27 cellular contexts compared by ENCODE assay signal in genomic region chr2:175540421-175540820, GRCh38.
"Had no signal": no experiment of that assay in that cellular context is flagged by ENCODE, and none has a peak within 500 bp of the region (broad histone marks: within the 10 kb centered on the region; RNA-seq: fewer than 3 reads in every experiment).

No MANE protein-coding gene starts in this region.

- DNase-seq: stimulated activated CD4-positive, alpha-beta T cell treated with anti-CD3 and anti-CD28 coated beads, Interleukin-2, amount 100 ng/mL, for 48 hours; stimulated activated CD4-positive, alpha-beta T cell treated with anti-CD3 and anti-CD28 coated beads, Interleukin-4, amount 100 ng/mL, for 1 hour; stimulated activated CD4-positive, alpha-beta T cell treated with anti-CD3 and anti-CD28 coated beads, Interleukin-4, amount 100 ng/mL, for 24 hours; stimulated activated CD4-positive, alpha-beta T cell treated with anti-CD3 and anti-CD28 coated beads, Interleukin-4, amount 100 ng/mL, for 4 hours; stimulated activated CD8-positive, alpha-beta memory T cell treated with anti-CD3 and anti-CD28 coated beads, Interleukin-4, amount 100 ng/mL, for 48 hours; stimulated activated naive B cell treated with anti-CD40 and anti-IgM and Interleukin-4, amounts not matched to agents 10 μg/mL and 1 μg/mL and 100 μg/mL, for 72 hours; stimulated activated naive CD4-positive, alpha-beta T cell; stimulated activated naive CD4-positive, alpha-beta T cell treated with Interleukin-2 at 50 U/mL for 16 hours; stimulated activated naive CD8-positive, alpha-beta T cell treated with anti-CD3 and anti-CD28 coated beads, Interleukin-15, amount 100 ng/mL, for 72 hours; stimulated activated naive CD8-positive, alpha-beta T cell treated with anti-CD3 and anti-CD28 coated beads, Interleukin-15, Interleukin-2, amounts not matched to agents 100 U/mL and 50 U/mL, for 24 hours; stomach; substantia nigra; testis; thyroid gland; tibial artery; transverse colon; trophoblast cell; upper lobe of left lung; upper lobe of right lung; uterus had no signal

- H3K4me1 ChIP-seq: stomach, suprapubic skin, testis, thyroid gland, tibial artery, tibial nerve, transverse colon, upper lobe of left lung, upper lobe of right lung, uterus, vagina had no signal

- H3K36me3 ChIP-seq: stomach, suprapubic skin, thoracic aorta, thyroid gland, tibial artery, tibial nerve, transverse colon, upper lobe of left lung, upper lobe of right lung, uterus, vagina had no signal

- H3K4me3 ChIP-seq: stomach, suprapubic skin, testis, thoracic aorta, thyroid gland, tibial artery, tibial nerve, transverse colon, upper lobe of left lung, upper lobe of right lung, uterus, vagina had no signal

- H3K27ac ChIP-seq: stomach, suprapubic skin, testis, thoracic aorta, thyroid gland, tibial artery, tibial nerve, transverse colon, upper lobe of left lung, upper lobe of right lung, uterus, vagina had no signal

- H3K9me3 ChIP-seq: suprapubic skin, testis, thoracic aorta, thyroid gland, upper lobe of right lung, uterus, vagina had no signal

- ATAC-seq: stimulated activated effector memory CD8-positive, alpha-beta T cell treated with anti-CD3 and anti-CD28 coated beads, Interleukin-12 subunit alpha, Interleukin-12 subunit beta, amount 100 ng/mL, for 72 hours; stimulated activated memory B cell treated with anti-CD40 and anti-IgM and Interleukin-4, amounts not matched to agents 10 μg/mL and 1 μg/mL and 100 μg/mL, for 72 hours; stimulated activated naive B cell treated with anti-CD40 and anti-IgM and Interleukin-4, amounts not matched to agents 10 μg/mL and 1 μg/mL and 100 μg/mL, for 72 hours; stimulated activated naive CD8-positive, alpha-beta T cell treated with anti-CD3 and anti-CD28 coated beads, Interleukin-15, amount 100 ng/mL, for 72 hours; stimulated activated naive CD8-positive, alpha-beta T cell treated with anti-CD3 and anti-CD28 coated beads, Interleukin-15, Interleukin-2, amounts not matched to agents 100 U/mL and 50 U/mL, for 24 hours; upper lobe of right lung had no signal

- H3K27me3 ChIP-seq: stomach, suprapubic skin, testis, thyroid gland, tibial artery, tibial nerve, transverse colon, upper lobe of left lung, upper lobe of right lung, uterus, vagina had no signal

- FAIRE-seq: urothelium cell line had no signal
